ENCODE assay signal across 8 cellular contexts in genomic region chr19:1445932-1446712, GRCh38. TPM values are rescaled to one million over a fixed set of nuclear protein-coding genes. Genes with fewer than 3 reads are reported as not detected.
DNase-seq lines count a peak whose midpoint lies in the region; ATAC-seq and TF ChIP-seq lines count a peak whose summit lies in the region.

No MANE protein-coding gene starts in this region.

- H3K9me3 ChIP-seq in NT2/D1 (ENCODE audit: insufficient read depth, low read length) (no peaks in the 10 kb centered on the region), esophagus squamous epithelium (no peaks in the 10 kb centered on the region), sigmoid colon (no peaks in the 10 kb centered on the region), thyroid gland (no peaks in the 10 kb centered on the region)

- no peak for TF ChIP-seq EP300 in sigmoid colon (IDR thresholded peaks at IDR 0.05)

- intact Hi-C loops in esophagus squamous epithelium (cut with DNase I) (no loop called here), sigmoid colon (cut with DNase I) (loop anchor here (5.0 kb wide), 1 partner anchor 61 kb away; no protein-coding TSS in a partner anchor), thyroid gland (cut with DNase I) (no loop called here)

- no peak for ATAC-seq in GM21723 (IDR thresholded peaks at IDR 0.05; ENCODE audit: unreplicated experiment)

- TF ChIP-seq POLR2A in esophagus squamous epithelium (IDR thresholded peaks at IDR 0.05) (no peak), sigmoid colon (IDR thresholded peaks at IDR 0.05) (no peak), thyroid gland (IDR thresholded peaks at IDR 0.05) (no peak)

- peaks cover 53% of the 10 kb centered on the region for H3K27me3 ChIP-seq in NT2/D1 (ENCODE audit: insufficient read depth, insufficient read length)
- peaks cover 30 to 60% (median 37%) of the 10 kb centered on the region in 4 donors for H3K27me3 ChIP-seq in esophagus squamous epithelium
- peaks cover 52 to 62% (median 58%) of the 10 kb centered on the region in 3 donors for H3K27me3 ChIP-seq in sigmoid colon
- H3K27me3 ChIP-seq in thyroid gland = peaks cover 40% of the 10 kb centered on the region

- H3K36me3 ChIP-seq in NT2/D1 (ENCODE audit: insufficient read depth, insufficient read length, low read length) (peaks cover 19% of the 10 kb centered on the region), esophagus squamous epithelium (peaks cover 7 to 20% (median 11%) of the 10 kb centered on the region in 3 donors), sigmoid colon (peaks cover 4 to 19% (median 8%) of the 10 kb centered on the region in 4 donors), thyroid gland (peaks cover 10 to 11% of the 10 kb centered on the region in 2 donors)

- no peak overlapping the region for H3K9ac ChIP-seq in NT2/D1 (ENCODE audit: insufficient read length, low read depth)

- TF ChIP-seq CTCF in GM20000 (IDR thresholded peaks at IDR 0.05; ENCODE audit: extremely low read depth, missing control alignments) (no peak), esophagus squamous epithelium (IDR thresholded peaks at IDR 0.05) (no peak), sigmoid colon (IDR thresholded peaks at IDR 0.05) (no peak), thyroid gland (IDR thresholded peaks at IDR 0.05) (no peak)

- H3K4me3 ChIP-seq in NT2/D1 (ENCODE audit: insufficient read length, low read depth) (peak overlapping the region; percentile 43), esophagus squamous epithelium (peak overlapping the region in 3 of 4 donors; percentile 26 to 54 (median 39)), sigmoid colon (peak overlapping the region in 3 of 4 donors; percentile 33 to 43 (median 43)), thyroid gland (replicated peaks in 1 of 3) (peak overlapping the region in 1 of 3 donors; percentile 17)

- WGBS in esophagus squamous epithelium, 2 donors = 0% methylated on average over 1 of the region's 99 CpGs; no CpG with 5 or more reads in 1 of the 2 donors
- WGBS in sigmoid colon, 2 donors = 2 to 4% methylated on average over 99 of the region's 99 CpGs
- 3% methylated on average over 6 of the region's 99 CpGs; no CpG with 5 or more reads in 1 of the 2 donors for WGBS in thyroid gland, 2 donors

- H3K4me1 ChIP-seq in NT2/D1 (ENCODE audit: insufficient read depth, insufficient read length) = peaks cover 30% of the 10 kb centered on the region
- peaks cover 19 to 53% (median 25%) of the 10 kb centered on the region in 3 donors for H3K4me1 ChIP-seq in esophagus squamous epithelium
- H3K4me1 ChIP-seq in sigmoid colon = peaks cover 0 to 34% (median 27%) of the 10 kb centered on the region in 4 donors
- H3K4me1 ChIP-seq in thyroid gland = peaks cover 6 to 24% of the 10 kb centered on the region in 2 donors

- H3K27ac ChIP-seq in esophagus squamous epithelium (no peak overlapping the region), sigmoid colon (no peak overlapping the region), thyroid gland (no peak overlapping the region)

- DNase-seq in GM20000 (ENCODE audit: low spot score) = peak; percentile 76
- no peak for DNase-seq in NT2/D1 (ENCODE audit: low read depth, low spot score)
- DNase-seq in esophagus squamous epithelium (lab: John Stamatoyannopoulos, UW) = no peak
- DNase-seq in sigmoid colon = no peak
- no peak for DNase-seq in Ammon's horn (ENCODE audit: low spot score)
- no peak for DNase-seq in thyroid gland
- no peak for DNase-seq in mucosa of gallbladder (ENCODE audit: low spot score)

RNA-seq across cellular contexts. Expression of gene APC2, which starts 3.8 kb away (rescaled TPM):
- under 1 TPM in 1 of 4 donors, not detected in 3; under 0.01 TPM for total RNA-seq in esophagus squamous epithelium
- total RNA-seq in sigmoid colon = 1 to 10 TPM in 2 of 4 donors, under 1 TPM in 2; under 0.01 to 2.0 (median 0.91) TPM
- polyA plus RNA-seq in sigmoid colon = 1 to 10 TPM in 1 of 3 donors, not detected in 2; 1.2 TPM
- total RNA-seq in thyroid gland = under 1 TPM in 3 of 4 donors, not detected in 1; under 0.01 to 0.20 (median 0.08) TPM
- 0.43 TPM for total RNA-seq in mucosa of gallbladder

RNA-seq across cellular contexts. Expression of gene RPS15, which starts 7.9 kb away (rescaled TPM):
- total RNA-seq in esophagus squamous epithelium (1,000 to 10,000 TPM; 2,502 to 3,774 (median 3,129) TPM), sigmoid colon (1,000 to 10,000 TPM; 3,601 to 5,641 (median 3,840) TPM), thyroid gland (1,000 to 10,000 TPM; 1,760 to 2,977 (median 2,488) TPM), mucosa of gallbladder (877 TPM)
- polyA plus RNA-seq in sigmoid colon = 1,000 to 10,000 TPM; 2,516 to 4,453 (median 3,359) TPM

RNA-seq across cellular contexts. Expression of gene C19orf25, which starts 32.9 kb away (rescaled TPM):
- total RNA-seq in esophagus squamous epithelium (10 to 100 TPM; 17.8 to 24.5 (median 23.0) TPM), sigmoid colon (10 to 100 TPM; 19.6 to 26.0 (median 22.2) TPM), thyroid gland (10 to 100 TPM; 47.0 to 64.9 (median 56.5) TPM), mucosa of gallbladder (41.6 TPM)
- polyA plus RNA-seq in sigmoid colon = 10 to 100 TPM; 38.4 to 51.5 (median 48.3) TPM

RNA-seq across cellular contexts. Expression of gene DAZAP1, which starts 38.7 kb away (rescaled TPM):
- total RNA-seq in esophagus squamous epithelium = 10 to 100 TPM; 60.2 to 76.0 (median 69.0) TPM
- total RNA-seq in sigmoid colon = 10 to 100 TPM; 28.2 to 54.4 (median 42.2) TPM
- polyA plus RNA-seq in sigmoid colon = 100 to 1,000 TPM in 1 of 3 donors, 10 to 100 TPM in 2; 51.1 to 132 (median 51.6) TPM
- total RNA-seq in thyroid gland = 10 to 100 TPM; 34.4 to 77.3 (median 67.7) TPM
- 77.7 TPM for total RNA-seq in mucosa of gallbladder

RNA-seq across cellular contexts. Expression of gene PCSK4, which starts 44.0 kb away (rescaled TPM):
- total RNA-seq in esophagus squamous epithelium = 1 to 10 TPM in 2 of 4 donors, under 1 TPM in 2; 0.35 to 5.5 (median 1.1) TPM
- total RNA-seq in sigmoid colon = 1 to 10 TPM in 3 of 4 donors, under 1 TPM in 1; 0.99 to 5.0 (median 3.1) TPM
- 1 to 10 TPM in 2 of 3 donors, not detected in 1; 1.2 to 4.1 TPM for polyA plus RNA-seq in sigmoid colon
- 10 to 100 TPM in 1 of 4 donors, 1 to 10 TPM in 3; 2.8 to 10.4 (median 6.3) TPM for total RNA-seq in thyroid gland
- total RNA-seq in mucosa of gallbladder = 11.7 TPM
